ENCODE assay signal across 8 cellular contexts in genomic region chr5:96963267-96963666, GRCh38. TPM values are rescaled to one million over a fixed set of nuclear protein-coding genes. Genes with fewer than 3 reads are reported as not detected.
A peak's percentile ranks its signal among the peaks of the same experiment; 100 is the strongest.
DNase-seq lines count a peak whose midpoint lies in the region; ATAC-seq and TF ChIP-seq lines count a peak whose summit lies in the region.

No MANE protein-coding gene starts in this region.

- DNase-seq in NCI-H82 (lab: John Stamatoyannopoulos, UW) = peak; percentile 59
- peak; percentile 29 for DNase-seq in cerebellum (ENCODE audit: low spot score)
- DNase-seq in myocyte (ENCODE audit: low read depth) = peak; percentile 86
- no peak for DNase-seq in islet precursor cell
- DNase-seq in GM10248 (ENCODE audit: extremely low spot score) = no peak

- POLR2A ChIA-PET in HEK293 (lab: Yijun Ruan, JAX) = interaction anchor here (1.4 kb wide), 1 partner anchor 27 kb away, joined by 3 read pairs; the partner anchor contains the start of gene LNPEP
- POLR2A ChIA-PET in GM10248 (lab: Yijun Ruan, JAX) = no interaction called here

- no peaks in the 10 kb centered on the region for H3K36me3 ChIP-seq in HEK293 (ENCODE audit: control insufficient read depth in 2 of 2, insufficient read depth in 1 of 2, low read length in 2 of 2)

- peak; percentile 73 for ATAC-seq in GM18498 (IDR thresholded peaks at IDR 0.05; ENCODE audit: unreplicated experiment)
- ATAC-seq in GM18517 (IDR thresholded peaks at IDR 0.05; ENCODE audit: unreplicated experiment) = no peak

- H3K4me1 ChIP-seq in HEK293 (ENCODE audit: control insufficient read depth, insufficient read depth, low read length) = peaks cover 20% of the 10 kb centered on the region

- H3K27ac ChIP-seq in HEK293 (ENCODE audit: extremely low read depth, low read depth, low read length) = 0 out of 2 replicates have a peak overlapping the region, but pooled peaks have one; percentile 2

- no peaks in the 10 kb centered on the region for H3K9me3 ChIP-seq in HEK293 (ENCODE audit: control insufficient read depth, insufficient read depth, low read depth, low read length)

- TF ChIP-seq CTCF in HEK293 (tag by site-specific recombination; IDR thresholded peaks at IDR 0.05) = no peak
- no peak for TF ChIP-seq CTCF in GM10248 (IDR thresholded peaks at IDR 0.05; ENCODE audit: control extremely low read depth, extremely low read depth, low read depth, missing control alignments)

- no peak overlapping the region for H3K4me3 ChIP-seq in HEK293 (ENCODE audit: low read depth, low read length)

- CTCF ChIA-PET in HEK293 (lab: Yijun Ruan, JAX) (interaction anchor here (0.9 to 1.4 kb wide), 2 partner anchors 34 to 626 kb away, joined by 3 to 4 read pairs; no protein-coding TSS in a partner anchor), GM10248 (lab: Yijun Ruan, JAX) (interaction anchor here (1.0 to 3.1 kb wide), 4 partner anchors 16 to 95 kb away, joined by 3 to 15 read pairs (median 4); no protein-coding TSS in a partner anchor)

TF ChIP-seq in HEK293, 187 proteins besides CTCF, POLR2A, EP300 and RAD21 (continues in another document):
- TF ChIP-seq ZBTB21 (tag by site-specific recombination; IDR thresholded peaks at IDR 0.05) (peak; percentile 69), ZNF785 (tag by site-specific recombination; IDR thresholded peaks at IDR 0.05) (no peak), ATF2 (tag by site-specific recombination; IDR thresholded peaks at IDR 0.05; ENCODE audit: low read depth) (peak; percentile 85), ZNF184 (tag by site-specific recombination; IDR thresholded peaks at IDR 0.05) (peak; percentile 80; the same call in 1 of the 2 replicates), ZNF529 (tag by site-specific recombination; IDR thresholded peaks at IDR 0.05; ENCODE audit: insufficient replicate concordance) (no peak), KLF17 (tag by site-specific recombination; IDR thresholded peaks at IDR 0.05) (no peak), ZBTB17 (tag by site-specific recombination; IDR thresholded peaks at IDR 0.05) (peak; percentile 80), ZNF221 (tag by site-specific recombination; IDR thresholded peaks at IDR 0.05; ENCODE audit: borderline replicate concordance) (no peak), ZNF121 (tag by site-specific recombination; IDR thresholded peaks at IDR 0.05) (no peak), ZEB2 (tag by site-specific recombination; IDR thresholded peaks at IDR 0.05) (peak; percentile 89), KLF7 (tag by site-specific recombination; IDR thresholded peaks at IDR 0.05; ENCODE audit: borderline replicate concordance) (no peak), ZIC2 (tag by site-specific recombination; IDR thresholded peaks at IDR 0.05) (peak; percentile 55; the same call in 1 of the 2 replicates), IKZF3 (tag by site-specific recombination; IDR thresholded peaks at IDR 0.05) (peak; percentile 59), ZFHX2 (tag by site-specific recombination; conservative IDR thresholded peaks at IDR 0.05) (no peak), ZSCAN30 (tag by site-specific recombination; IDR thresholded peaks at IDR 0.05) (0 out of 2 replicates have a peak, but pooled peaks have one; percentile 22), PRDM10 (tag by site-specific recombination; IDR thresholded peaks at IDR 0.05) (peak; percentile 46), ZNF394 (tag by site-specific recombination; IDR thresholded peaks at IDR 0.05; ENCODE audit: borderline replicate concordance) (no peak; the same call in 1 of the 2 replicates), ZFP69B (tag by site-specific recombination; IDR thresholded peaks at IDR 0.05) (0 out of 2 replicates have a peak, but pooled peaks have one; percentile 42), ZNF843 (tag by site-specific recombination; IDR thresholded peaks at IDR 0.05) (peak; percentile 48; the same call in 1 of the 2 replicates), ZNF747 (tag by site-specific recombination; IDR thresholded peaks at IDR 0.05) (no peak), ZNF624 (tag by site-specific recombination; IDR thresholded peaks at IDR 0.05) (no peak), GLI2 (tag by site-specific recombination; IDR thresholded peaks at IDR 0.05; ENCODE audit: borderline replicate concordance, low read depth) (no peak)
- TF ChIP-seq, protein P1, sequence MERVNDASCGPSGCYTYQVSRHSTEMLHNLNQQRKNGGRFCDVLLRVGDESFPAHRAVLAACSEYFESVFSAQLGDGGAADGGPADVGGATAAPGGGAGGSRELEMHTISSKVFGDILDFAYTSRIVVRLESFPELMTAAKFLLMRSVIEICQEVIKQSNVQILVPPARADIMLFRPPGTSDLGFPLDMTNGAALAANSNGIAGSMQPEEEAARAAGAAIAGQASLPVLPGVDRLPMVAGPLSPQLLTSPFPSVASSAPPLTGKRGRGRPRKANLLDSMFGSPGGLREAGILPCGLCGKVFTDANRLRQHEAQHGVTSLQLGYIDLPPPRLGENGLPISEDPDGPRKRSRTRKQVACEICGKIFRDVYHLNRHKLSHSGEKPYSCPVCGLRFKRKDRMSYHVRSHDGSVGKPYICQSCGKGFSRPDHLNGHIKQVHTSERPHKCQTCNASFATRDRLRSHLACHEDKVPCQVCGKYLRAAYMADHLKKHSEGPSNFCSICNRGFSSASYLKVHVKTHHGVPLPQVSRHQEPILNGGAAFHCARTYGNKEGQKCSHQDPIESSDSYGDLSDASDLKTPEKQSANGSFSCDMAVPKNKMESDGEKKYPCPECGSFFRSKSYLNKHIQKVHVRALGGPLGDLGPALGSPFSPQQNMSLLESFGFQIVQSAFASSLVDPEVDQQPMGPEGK (tag by site-specific recombination; IDR thresholded peaks at IDR 0.05) = no peak
- TF ChIP-seq, protein P2, sequence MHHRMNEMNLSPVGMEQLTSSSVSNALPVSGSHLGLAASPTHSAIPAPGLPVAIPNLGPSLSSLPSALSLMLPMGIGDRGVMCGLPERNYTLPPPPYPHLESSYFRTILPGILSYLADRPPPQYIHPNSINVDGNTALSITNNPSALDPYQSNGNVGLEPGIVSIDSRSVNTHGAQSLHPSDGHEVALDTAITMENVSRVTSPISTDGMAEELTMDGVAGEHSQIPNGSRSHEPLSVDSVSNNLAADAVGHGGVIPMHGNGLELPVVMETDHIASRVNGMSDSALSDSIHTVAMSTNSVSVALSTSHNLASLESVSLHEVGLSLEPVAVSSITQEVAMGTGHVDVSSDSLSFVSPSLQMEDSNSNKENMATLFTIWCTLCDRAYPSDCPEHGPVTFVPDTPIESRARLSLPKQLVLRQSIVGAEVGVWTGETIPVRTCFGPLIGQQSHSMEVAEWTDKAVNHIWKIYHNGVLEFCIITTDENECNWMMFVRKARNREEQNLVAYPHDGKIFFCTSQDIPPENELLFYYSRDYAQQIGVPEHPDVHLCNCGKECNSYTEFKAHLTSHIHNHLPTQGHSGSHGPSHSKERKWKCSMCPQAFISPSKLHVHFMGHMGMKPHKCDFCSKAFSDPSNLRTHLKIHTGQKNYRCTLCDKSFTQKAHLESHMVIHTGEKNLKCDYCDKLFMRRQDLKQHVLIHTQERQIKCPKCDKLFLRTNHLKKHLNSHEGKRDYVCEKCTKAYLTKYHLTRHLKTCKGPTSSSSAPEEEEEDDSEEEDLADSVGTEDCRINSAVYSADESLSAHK (tag by site-specific recombination; IDR thresholded peaks at IDR 0.05) = 0 out of 2 replicates have a peak, but pooled peaks have one; percentile 26

RNA-seq across cellular contexts. Expression of gene LNPEP, which starts 27.4 kb away (rescaled TPM):
- 47.7 TPM for total RNA-seq in cerebellum
- total RNA-seq in myocyte = 40.5 and 41.4 TPM in 2 replicates
- 6.2 TPM for polyA plus RNA-seq in myocyte (2012)

Comparison
In these comparisons a context has a peak if more than half of its experiments do, and no peak if none do; other contexts are left out.
1. DNase-seq: peak in NCI-H82 (single experiment), cerebellum (single experiment) and myocyte (single experiment); none in islet precursor cell (single experiment) and GM10248 (single experiment).